In genomic region chr10:104339469-104340098, GRCh38 we compare ENCODE assay signal across 8 cellular contexts. TPM values are rescaled to one million over a fixed set of nuclear protein-coding genes. Genes with fewer than 3 reads are reported as not detected.
DNase-seq lines count a peak whose midpoint lies in the region; ATAC-seq and TF ChIP-seq lines count a peak whose summit lies in the region.

No MANE protein-coding gene starts in this region.

- H3K9ac ChIP-seq in iPS-20b (ENCODE audit: low read depth, low read length) (peak overlapping the region; percentile 92; the same call in 1 of the 2 replicates), smooth muscle cell (ENCODE audit: low read depth) (peak overlapping the region; percentile 99)

- peak overlapping the region; percentile 97 for H3K4me2 ChIP-seq in smooth muscle cell

- H3F3A ChIP-seq in smooth muscle cell (ENCODE audit: low read depth), result peaks cover 5% of the 10 kb centered on the region

- no peaks in the 10 kb centered on the region for H3K9me3 Mint-ChIP-seq in activated naive CD4-positive, alpha-beta T cell treated with anti-CD3 and anti-CD28 coated beads, Interleukin-2, amount 50 U/mL, for 24 hours

- H3K27ac ChIP-seq in ascending aorta (peak overlapping the region; percentile 92 to 98), iPS-20b (ENCODE audit: low read length) (no peak overlapping the region), smooth muscle cell (ENCODE audit: low read depth) (peak overlapping the region; percentile 100)

- H3K27me3 ChIP-seq in ascending aorta (no peaks in the 10 kb centered on the region), iPS-20b (ENCODE audit: insufficient read depth, low read length) (peaks cover 9% of the 10 kb centered on the region), smooth muscle cell (ENCODE audit: low read depth) (no peaks in the 10 kb centered on the region)

- H3K36me3 ChIP-seq in ascending aorta, result peaks cover 0 to 4% of the 10 kb centered on the region in 2 donors
- H3K36me3 ChIP-seq in iPS-20b (ENCODE audit: insufficient read depth, low read depth, low read length), result peaks cover 2% of the 10 kb centered on the region; the same call in 1 of the 2 replicates
- H3K36me3 ChIP-seq in smooth muscle cell (ENCODE audit: low read depth), result no peaks in the 10 kb centered on the region

- peaks cover 36% of the 10 kb centered on the region for H3K79me2 ChIP-seq in smooth muscle cell (ENCODE audit: low read depth)

- H3K27me3 Mint-ChIP-seq in activated naive CD4-positive, alpha-beta T cell treated with anti-CD3 and anti-CD28 coated beads, Interleukin-2, amount 50 U/mL, for 24 hours, result no peaks in the 10 kb centered on the region

- H3K36me3 Mint-ChIP-seq in activated naive CD4-positive, alpha-beta T cell treated with anti-CD3 and anti-CD28 coated beads, Interleukin-2, amount 50 U/mL, for 24 hours, result no peaks in the 10 kb centered on the region

- peaks cover 30% of the 10 kb centered on the region for H3K4me1 Mint-ChIP-seq in activated naive CD4-positive, alpha-beta T cell treated with anti-CD3 and anti-CD28 coated beads, Interleukin-2, amount 50 U/mL, for 24 hours

- peak overlapping the region; percentile 92 for H3K4me3 Mint-ChIP-seq in activated naive CD4-positive, alpha-beta T cell treated with anti-CD3 and anti-CD28 coated beads, Interleukin-2, amount 50 U/mL, for 24 hours

- H4K20me1 ChIP-seq in smooth muscle cell (ENCODE audit: low read depth), result peaks cover 33% of the 10 kb centered on the region

- intact Hi-C loops in ascending aorta (cut with DNase I), result loop anchor here (1.0 to 5.0 kb wide), 4 partner anchors 9 to 217 kb away; partner anchors contain the start of gene SFR1

- WGBS in smooth muscle cell (ENCODE audit: low lambda C conversion rate), result 46% methylated on average over 11 of the region's 11 CpGs

- H3K4me3 ChIP-seq in ascending aorta (peak overlapping the region; percentile 63 to 86), iPS-20b (ENCODE audit: low read length) (peak overlapping the region; percentile 95), smooth muscle cell (peak overlapping the region; percentile 98)

- H3K4me1 ChIP-seq in ascending aorta (peaks cover 6 to 30% of the 10 kb centered on the region in 2 donors), iPS-20b (ENCODE audit: insufficient read depth, low read length) (peaks cover 21% of the 10 kb centered on the region), smooth muscle cell (ENCODE audit: low read depth) (peaks cover 27% of the 10 kb centered on the region)

- H3K27ac Mint-ChIP-seq in activated naive CD4-positive, alpha-beta T cell treated with anti-CD3 and anti-CD28 coated beads, Interleukin-2, amount 50 U/mL, for 24 hours, result peak overlapping the region; percentile 20

- no peak for DNase-seq in activated naive CD4-positive, alpha-beta T cell (lab: John Stamatoyannopoulos, UW)
- peak in 1 of 2 donors; percentile 84 for DNase-seq in ascending aorta (ENCODE audit: low spot score in 2 of 2)
- DNase-seq in smooth muscle cell (lab: John Stamatoyannopoulos, UW; ENCODE audit: unreplicated experiment), result no peak
- no peak for DNase-seq in NCI-H526 treated with DMSO at 0.1 percent for 48 hours (lab: John Stamatoyannopoulos, UW)
- no peak for DNase-seq in effector CD8-positive, alpha-beta T cell (lab: John Stamatoyannopoulos, UW)

- peak overlapping the region; percentile 23 for H2AFZ ChIP-seq in smooth muscle cell (ENCODE audit: low read depth)

- no peaks in the 10 kb centered on the region for H3K9me3 ChIP-seq in ascending aorta
- H3K9me3 ChIP-seq in iPS-20b (ENCODE audit: insufficient read depth, low read depth, low read length), result no peaks in the 10 kb centered on the region
- no peaks in the 10 kb centered on the region for H3K9me3 ChIP-seq in smooth muscle cell (replicated peaks; ENCODE audit: low read depth)

- TF ChIP-seq CTCF in ascending aorta (IDR thresholded peaks at IDR 0.05), result no peak
- TF ChIP-seq CTCF in smooth muscle cell (IDR thresholded peaks at IDR 0.05; ENCODE audit: borderline replicate concordance, insufficient read depth, poor library complexity, severe bottlenecking), result no peak

- no peak for ATAC-seq in HG02759 (IDR thresholded peaks at IDR 0.05; ENCODE audit: unreplicated experiment)

RNA-seq across cellular contexts. Expression of gene ITPRIP, which starts 1.3 kb away (rescaled TPM):
- 51.0 TPM for total RNA-seq in ascending aorta
- total RNA-seq in smooth muscle cell, result 26.5 and 33.6 TPM in 2 replicates
- polyA plus RNA-seq in smooth muscle cell, result 44.5 and 59.3 TPM in 2 replicates

RNA-seq across cellular contexts. Expression of gene CFAP58, which starts 14.0 kb away (rescaled TPM):
- total RNA-seq in ascending aorta, result not detected
- total RNA-seq in smooth muscle cell, result 0.04 and 0.54 TPM in 2 replicates
- polyA plus RNA-seq in smooth muscle cell, result 0.39 and 0.73 TPM in 2 replicates
